ENCODE assay signal across 10 cellular contexts in genomic region chrX:71664202-71664601, GRCh38. TPM values are rescaled to one million over a fixed set of nuclear protein-coding genes. Genes with fewer than 3 reads are reported as not detected.
DNase-seq lines count a peak whose midpoint lies in the region; ATAC-seq and TF ChIP-seq lines count a peak whose summit lies in the region.
"Not testable (repeated sequence)": the region's sequence is repeated elsewhere in the genome, so short reads cannot be mapped to it uniquely, and the experiment has no call there.
"Had no signal": no experiment of that assay in that cellular context is flagged by ENCODE, and none has a peak within 500 bp of the region (broad histone marks: within the 10 kb centered on the region; RNA-seq: fewer than 3 reads in every experiment).

No MANE protein-coding gene starts in this region.

- H3K36me3 ChIP-seq in PC-3 (ENCODE audit: low read depth, low read length), result not testable (repeated sequence)

- H3K9me3 Mint-ChIP-seq in activated CD4-positive, alpha-beta T cell treated with anti-CD3 and anti-CD28 coated beads, Interleukin-2, amount 10 ng/mL, durations not matched to agents 7 days and 5 days, result not testable (repeated sequence)

- not testable (repeated sequence) for H3K9ac ChIP-seq in PC-3 (ENCODE audit: low read length)

- H2AFZ ChIP-seq in PC-3 (ENCODE audit: low read length), result not testable (repeated sequence)

- not testable (repeated sequence) for H4K20me1 ChIP-seq in PC-3 (ENCODE audit: low read length)

- H3K27ac Mint-ChIP-seq in activated CD4-positive, alpha-beta T cell treated with anti-CD3 and anti-CD28 coated beads, Interleukin-2, amount 10 ng/mL, durations not matched to agents 7 days and 5 days, result not testable (repeated sequence)

- H3K27ac ChIP-seq in PC-3 (ENCODE audit: low read length), result not testable (repeated sequence)

- H3K4me2 ChIP-seq in PC-3 (ENCODE audit: low read length), result not testable (repeated sequence)

- not testable (repeated sequence) for H3K9me3 ChIP-seq in PC-3 (ENCODE audit: low read length)

- DNase-seq in AG04449 (ENCODE audit: low read depth, low spot score); GM10266 (ENCODE audit: extremely low spot score): not testable (repeated sequence)
- DNase-seq in NCI-H1092 treated with DMSO at 0.1 percent for 48 hours (lab: John Stamatoyannopoulos, UW) (peak; percentile 21), PC-3 (peak; percentile 53), erythroblast (lab: John Stamatoyannopoulos, UW) (peak; percentile 44 to 45), mucosa of gallbladder (ENCODE audit: low spot score) (peak; percentile 3)
- DNase-seq in activated CD4-positive, alpha-beta T cell treated with anti-CD3 and anti-CD28 coated beads, Interleukin-2, amount 10 ng/mL, durations not matched to agents 7 days and 5 days, result peak; percentile 7

- POLR2A ChIA-PET in AG04449 (lab: Yijun Ruan, JAX); PC-3 (lab: Charles Lee; ENCODE audit: unreplicated experiment); activated CD4-positive, alpha-beta T cell treated with anti-CD3 and anti-CD28 coated beads, Interleukin-2, amount 10 ng/mL, durations not matched to agents 7 days and 5 days (lab: Charles Lee): not testable (repeated sequence)

- TF ChIP-seq CTCF in AG04449 (IDR thresholded peaks at IDR 0.05; ENCODE audit: insufficient read depth, low read length, missing control alignments) (peak; percentile 11), GM10266 (IDR thresholded peaks at IDR 0.05; ENCODE audit: control insufficient read depth, insufficient read depth, low read depth, missing control alignments) (peak; percentile 25), PC-3 (conservative IDR thresholded peaks at IDR 0.05; ENCODE audit: low read depth, low read length) (peak; percentile 66)

- TF ChIP-seq POLR2A in erythroblast (IDR thresholded peaks at IDR 0.05; ENCODE audit: low read length), result not testable (repeated sequence)

- H3F3A ChIP-seq in PC-3 (ENCODE audit: low read length, unreplicated experiment), result not testable (repeated sequence)

- not testable (repeated sequence) for H3K4me1 ChIP-seq in PC-3 (ENCODE audit: insufficient read depth, low read length)

- not testable (repeated sequence) for H3K9me2 ChIP-seq in PC-3 (replicated peaks; ENCODE audit: low read length)

- CTCF ChIA-PET in AG04449 (lab: Yijun Ruan, JAX); PC-3 (lab: Charles Lee); activated CD4-positive, alpha-beta T cell treated with anti-CD3 and anti-CD28 coated beads, Interleukin-2, amount 10 ng/mL, durations not matched to agents 7 days and 5 days (lab: Charles Lee): not testable (repeated sequence)

- peaks cover 19% of the 10 kb centered on the region for H3K4me1 Mint-ChIP-seq in activated CD4-positive, alpha-beta T cell treated with anti-CD3 and anti-CD28 coated beads, Interleukin-2, amount 10 ng/mL, durations not matched to agents 7 days and 5 days

- not testable (repeated sequence) for H3K27me3 Mint-ChIP-seq in activated CD4-positive, alpha-beta T cell treated with anti-CD3 and anti-CD28 coated beads, Interleukin-2, amount 10 ng/mL, durations not matched to agents 7 days and 5 days

- not testable (repeated sequence) for H3K4me3 ChIP-seq in AG04449 (ENCODE audit: low read depth, low read length); PC-3 (ENCODE audit: low read length)

- peak; percentile 58 for ATAC-seq in HG02759 (IDR thresholded peaks at IDR 0.05; ENCODE audit: unreplicated experiment)
- peak; percentile 91 for ATAC-seq in PC-3

- intact Hi-C loops in PC-3 (cut with micrococcal nuclease), result not testable (repeated sequence)

- not testable (repeated sequence) for H3K4me3 Mint-ChIP-seq in activated CD4-positive, alpha-beta T cell treated with anti-CD3 and anti-CD28 coated beads, Interleukin-2, amount 10 ng/mL, durations not matched to agents 7 days and 5 days

- H3K36me3 Mint-ChIP-seq in activated CD4-positive, alpha-beta T cell treated with anti-CD3 and anti-CD28 coated beads, Interleukin-2, amount 10 ng/mL, durations not matched to agents 7 days and 5 days (ENCODE audit: low read depth), result not testable (repeated sequence)

- not testable (repeated sequence) for H3K79me2 ChIP-seq in PC-3 (ENCODE audit: low read length)

- not testable (repeated sequence) for BruUV-seq in PC-3 (replicated peaks; lab: Mats Ljungman, UMichigan)

- H3K27me3 ChIP-seq in PC-3 (ENCODE audit: low read length), result not testable (repeated sequence)

RNA-seq across cellular contexts. Expression of gene CXCR3, which starts 45.9 kb away (rescaled TPM):
- total RNA-seq in PC-3 (2014; rRNA removed), result not detected in 2 replicates
- 10 to 100 TPM; 68.2 to 73.5 TPM for total RNA-seq in activated CD4-positive, alpha-beta T cell treated with anti-CD3 and anti-CD28 coated beads, Interleukin-2, amount 10 ng/mL, durations not matched to agents 7 days and 5 days
- total RNA-seq in mucosa of gallbladder, result 1.5 TPM
- total RNA-seq: frontal cortex had no signal

RNA-seq across cellular contexts. Expression of gene CXorf49, which starts 53.9 kb away (rescaled TPM):
- total RNA-seq in PC-3 (2014; rRNA removed) (not detected in 2 replicates), mucosa of gallbladder (not detected)
- total RNA-seq in activated CD4-positive, alpha-beta T cell treated with anti-CD3 and anti-CD28 coated beads, Interleukin-2, amount 10 ng/mL, durations not matched to agents 7 days and 5 days, result not detected
- total RNA-seq: frontal cortex, lower lobe of right lung had no signal

Comparison
In these comparisons a context has a peak if more than half of its experiments do, and no peak if none do; other contexts are left out.
1. CTCF ChIP-seq: peak in every context shown above with its lines; median percentile 66 in PC-3; 25 in GM10266; 11 in AG04449.
2. RNA of gene CXCR3, which starts 45.9 kb away (total RNA-seq): 68.2 to 73.5 TPM in activated CD4-positive, alpha-beta T cell treated with anti-CD3 and anti-CD28 coated beads, Interleukin-2, amount 10 ng/mL, durations not matched to agents 7 days and 5 days; 1.5 TPM in mucosa of gallbladder (single experiment) and not detected in PC-3; every median in the first group is over 10 times any median in the second.